Comparison of ENCODE assay signal across 8 cellular contexts in the genomic region with DNA sequence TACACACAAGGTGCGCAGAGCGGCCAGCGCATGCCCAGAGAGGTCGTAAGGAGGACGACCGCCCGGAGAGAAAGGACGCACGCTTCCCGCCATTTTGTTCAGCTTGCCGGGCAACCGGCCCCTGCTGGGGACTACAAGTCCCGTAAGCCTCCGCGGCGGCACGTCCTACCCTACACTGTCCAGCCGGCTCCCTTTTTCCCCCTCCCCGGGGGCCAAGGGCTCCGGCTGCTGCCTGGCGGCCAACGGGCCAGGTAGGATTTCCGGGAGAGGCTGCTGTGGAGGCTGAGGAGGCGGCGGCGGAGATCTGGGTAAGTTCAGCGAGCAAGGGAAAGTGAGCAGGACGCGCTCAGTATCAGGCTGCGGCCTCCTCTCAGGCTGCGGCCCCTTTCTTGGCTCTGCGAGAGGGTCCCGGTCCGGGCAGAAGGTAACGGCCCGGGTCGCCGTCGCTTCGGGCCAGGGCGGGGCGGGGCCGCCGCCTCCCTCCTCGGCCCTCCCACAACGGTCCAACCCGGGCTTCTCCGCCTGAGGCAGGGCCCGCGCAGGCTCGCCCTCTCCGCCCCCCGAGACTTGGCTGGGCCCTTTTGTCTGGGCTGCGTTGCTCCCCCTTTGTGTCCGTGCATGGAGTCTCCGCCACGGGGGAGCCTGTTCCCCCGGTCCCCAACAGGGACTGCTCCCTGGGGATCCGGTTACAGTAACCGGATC. TPM values are rescaled to one million over a fixed set of nuclear protein-coding genes. Genes with fewer than 3 reads are reported as not detected.
A peak's percentile ranks its signal among the peaks of the same experiment; 100 is the strongest.
DNase-seq lines count a peak whose midpoint lies in the region; ATAC-seq and TF ChIP-seq lines count a peak whose summit lies in the region.

A gene (plus strand): TSS at position 223 of the 702 bp plus-strand sequence. CDS start 37,708 bp downstream, outside the sequence.

- 0% methylated on average over 54 to 60 of the region's 60 CpGs for WGBS in esophagus, 2 donors

- no peaks in the 10 kb centered on the region for H3K9me3 Mint-ChIP-seq in activated T-cell treated with anti-CD3 and anti-CD28 coated beads, Interleukin-2, amount 50 U/mL, for 24 hours

- peaks cover 36% of the 10 kb centered on the region for H3K79me2 ChIP-seq in PC-9 (ENCODE audit: low read depth)

- H2AFZ ChIP-seq in PC-9 = peak within 1 kb of the TSS; percentile 97

- no peaks in the 10 kb centered on the region for H4K20me1 ChIP-seq in PC-9 (ENCODE audit: insufficient read depth)

- CTCF ChIA-PET in PC-9 (lab: Charles Lee) = interaction anchor here (0.7 to 2.8 kb wide), 3 partner anchors 37 to 1423 kb away, joined by 3 to 13 read pairs (median 5); no protein-coding TSS in a partner anchor

- H3K27me3 Mint-ChIP-seq in activated T-cell treated with anti-CD3 and anti-CD28 coated beads, Interleukin-2, amount 50 U/mL, for 24 hours = no peaks in the 10 kb centered on the region

- H3K4me3 Mint-ChIP-seq in activated T-cell treated with anti-CD3 and anti-CD28 coated beads, Interleukin-2, amount 50 U/mL, for 24 hours = peak within 1 kb of the TSS; percentile 96

- no TSS peak for BruUV-seq in PC-9 (replicated peaks; lab: Mats Ljungman, UMichigan)

- H3K27ac Mint-ChIP-seq in activated T-cell treated with anti-CD3 and anti-CD28 coated beads, Interleukin-2, amount 50 U/mL, for 24 hours = peak within 1 kb of the TSS; percentile 95

- H3K36me3 ChIP-seq in PC-9 (ENCODE audit: low read depth) (no peaks in the 10 kb centered on the region), esophagus (ENCODE audit: control insufficient read depth in 2 of 2, insufficient read depth in 2 of 2, low read length in 1 of 2) (no peaks in the 10 kb centered on the region), mucosa of stomach (ENCODE audit: control insufficient read depth, insufficient read depth, low read length) (no peaks in the 10 kb centered on the region)

- H3K4me3 ChIP-seq in PC-9 (peak within 1 kb of the TSS; percentile 67), esophagus (ENCODE audit: low read depth in 1 of 2, low read length in 2 of 2) (peak within 1 kb of the TSS; percentile 80 to 99), mucosa of stomach (ENCODE audit: low read length) (peak within 1 kb of the TSS; percentile 48)

- H3K4me1 ChIP-seq in PC-9 (replicated peaks; ENCODE audit: insufficient read depth) (peaks cover 23% of the 10 kb centered on the region), esophagus (ENCODE audit: control insufficient read depth in 2 of 2, insufficient read depth in 2 of 2, low read length in 1 of 2) (no peaks in the 10 kb centered on the region), mucosa of stomach (ENCODE audit: control insufficient read depth, insufficient read depth, low read length) (peaks cover 37% of the 10 kb centered on the region)

- H3K9me3 ChIP-seq in PC-9 (ENCODE audit: insufficient read depth, low read depth) (no peaks in the 10 kb centered on the region), esophagus (ENCODE audit: control insufficient read depth in 2 of 2, insufficient read depth in 1 of 2, low read depth in 1 of 2, low read length in 1 of 2) (no peaks in the 10 kb centered on the region), mucosa of stomach (ENCODE audit: control insufficient read depth, low read length) (no peaks in the 10 kb centered on the region)

- H3K36me3 Mint-ChIP-seq in activated T-cell treated with anti-CD3 and anti-CD28 coated beads, Interleukin-2, amount 50 U/mL, for 24 hours (ENCODE audit: low read depth) = peaks cover 28% of the 10 kb centered on the region

- peak within 1 kb of the TSS; percentile 81 for H3K4me2 ChIP-seq in PC-9

- no peak for TF ChIP-seq CTCF in PC-9 (conservative IDR thresholded peaks at IDR 0.05)

- intact Hi-C loops in PC-9 (cut with micrococcal nuclease; ENCODE audit: unreplicated experiment) = no loop called here

- H3K9me2 ChIP-seq in PC-9 (ENCODE audit: insufficient read depth) = no peaks in the 10 kb centered on the region

- peak; percentile 91 for DNase-seq in DMS 273 treated with DMSO at 0.1 percent for 48 hours (lab: John Stamatoyannopoulos, UW)
- DNase-seq in PC-9 = peak; percentile 77 to 93
- peak; percentile 88 for DNase-seq in activated T-cell treated with anti-CD3 and anti-CD28 coated beads, Interleukin-2, amount 50 U/mL, for 24 hours
- DNase-seq in stimulated activated CD8-positive, alpha-beta memory T cell treated with anti-CD3 and anti-CD28 coated beads, Interleukin-4, amount 100 ng/mL, for 48 hours = peak; percentile 91

- peak; percentile 89 for ATAC-seq in GM21528 (IDR thresholded peaks at IDR 0.05; ENCODE audit: low FRiP score, unreplicated experiment)

- H3F3A ChIP-seq in PC-9 (ENCODE audit: insufficient read depth, low read depth) = peaks cover 28% of the 10 kb centered on the region; the same call in 1 of the 2 replicates

- POLR2A ChIA-PET in PC-9 (lab: Charles Lee; ENCODE audit: unreplicated experiment) = interaction anchor here (0.6 to 1.0 kb wide), 4 partner anchors 68 to 120 kb away, joined by 4 to 13 read pairs (median 6); no protein-coding TSS in a partner anchor

- H3K27ac ChIP-seq in PC-9 (peak within 1 kb of the TSS; percentile 52), esophagus (ENCODE audit: low read depth in 2 of 2, low read length in 1 of 2) (peak within 1 kb of the TSS; percentile 93 to 98)

- peak; percentile 77; the same call in 1 of the 2 replicates for TF ChIP-seq EP300 in Ishikawa (IDR thresholded peaks at IDR 0.05; ENCODE audit: borderline replicate concordance)

- H3K4me1 Mint-ChIP-seq in activated T-cell treated with anti-CD3 and anti-CD28 coated beads, Interleukin-2, amount 50 U/mL, for 24 hours (ENCODE audit: low read depth) = peaks cover 36% of the 10 kb centered on the region

- H3K27me3 ChIP-seq in PC-9 (ENCODE audit: insufficient read depth, low read depth) (no peaks in the 10 kb centered on the region), esophagus (ENCODE audit: control insufficient read depth in 1 of 2, insufficient read depth in 2 of 2, low read length in 2 of 2) (no peaks in the 10 kb centered on the region), mucosa of stomach (ENCODE audit: control insufficient read depth, insufficient read depth, low read length) (no peaks in the 10 kb centered on the region)

- H3K9ac ChIP-seq in mucosa of stomach (ENCODE audit: low read length) = peak within 1 kb of the TSS; percentile 85

- TF ChIP-seq RAD21 in Ishikawa (IDR thresholded peaks at IDR 0.05; ENCODE audit: low read depth) = peak; percentile 8; the same call in 1 of the 2 replicates

TF ChIP-seq in Ishikawa, 13 proteins besides CTCF, POLR2A, EP300 and RAD21:
- TF ChIP-seq TAF1 (IDR thresholded peaks at IDR 0.05; ENCODE audit: low read depth) = peak; percentile 66
- TF ChIP-seq ZBTB7A (IDR thresholded peaks at IDR 0.05; ENCODE audit: low read depth) = peak; percentile 45; the same call in 1 of the 2 replicates
- TF ChIP-seq, protein P1, sequence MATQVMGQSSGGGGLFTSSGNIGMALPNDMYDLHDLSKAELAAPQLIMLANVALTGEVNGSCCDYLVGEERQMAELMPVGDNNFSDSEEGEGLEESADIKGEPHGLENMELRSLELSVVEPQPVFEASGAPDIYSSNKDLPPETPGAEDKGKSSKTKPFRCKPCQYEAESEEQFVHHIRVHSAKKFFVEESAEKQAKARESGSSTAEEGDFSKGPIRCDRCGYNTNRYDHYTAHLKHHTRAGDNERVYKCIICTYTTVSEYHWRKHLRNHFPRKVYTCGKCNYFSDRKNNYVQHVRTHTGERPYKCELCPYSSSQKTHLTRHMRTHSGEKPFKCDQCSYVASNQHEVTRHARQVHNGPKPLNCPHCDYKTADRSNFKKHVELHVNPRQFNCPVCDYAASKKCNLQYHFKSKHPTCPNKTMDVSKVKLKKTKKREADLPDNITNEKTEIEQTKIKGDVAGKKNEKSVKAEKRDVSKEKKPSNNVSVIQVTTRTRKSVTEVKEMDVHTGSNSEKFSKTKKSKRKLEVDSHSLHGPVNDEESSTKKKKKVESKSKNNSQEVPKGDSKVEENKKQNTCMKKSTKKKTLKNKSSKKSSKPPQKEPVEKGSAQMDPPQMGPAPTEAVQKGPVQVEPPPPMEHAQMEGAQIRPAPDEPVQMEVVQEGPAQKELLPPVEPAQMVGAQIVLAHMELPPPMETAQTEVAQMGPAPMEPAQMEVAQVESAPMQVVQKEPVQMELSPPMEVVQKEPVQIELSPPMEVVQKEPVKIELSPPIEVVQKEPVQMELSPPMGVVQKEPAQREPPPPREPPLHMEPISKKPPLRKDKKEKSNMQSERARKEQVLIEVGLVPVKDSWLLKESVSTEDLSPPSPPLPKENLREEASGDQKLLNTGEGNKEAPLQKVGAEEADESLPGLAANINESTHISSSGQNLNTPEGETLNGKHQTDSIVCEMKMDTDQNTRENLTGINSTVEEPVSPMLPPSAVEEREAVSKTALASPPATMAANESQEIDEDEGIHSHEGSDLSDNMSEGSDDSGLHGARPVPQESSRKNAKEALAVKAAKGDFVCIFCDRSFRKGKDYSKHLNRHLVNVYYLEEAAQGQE (IDR thresholded peaks at IDR 0.05; ENCODE audit: low read depth) = no peak
- peak; percentile 83 for TF ChIP-seq TCF12 (IDR thresholded peaks at IDR 0.05; ENCODE audit: low read depth)
- no peak for TF ChIP-seq FOXM1 (IDR thresholded peaks at IDR 0.05; ENCODE audit: borderline replicate concordance, low read depth)
- TF ChIP-seq NFIC (IDR thresholded peaks at IDR 0.05) = no peak
- TF ChIP-seq, protein P2, sequence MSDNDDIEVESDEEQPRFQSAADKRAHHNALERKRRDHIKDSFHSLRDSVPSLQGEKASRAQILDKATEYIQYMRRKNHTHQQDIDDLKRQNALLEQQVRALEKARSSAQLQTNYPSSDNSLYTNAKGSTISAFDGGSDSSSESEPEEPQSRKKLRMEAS (IDR thresholded peaks at IDR 0.05) = peak; percentile 68
- TF ChIP-seq, protein P3, sequence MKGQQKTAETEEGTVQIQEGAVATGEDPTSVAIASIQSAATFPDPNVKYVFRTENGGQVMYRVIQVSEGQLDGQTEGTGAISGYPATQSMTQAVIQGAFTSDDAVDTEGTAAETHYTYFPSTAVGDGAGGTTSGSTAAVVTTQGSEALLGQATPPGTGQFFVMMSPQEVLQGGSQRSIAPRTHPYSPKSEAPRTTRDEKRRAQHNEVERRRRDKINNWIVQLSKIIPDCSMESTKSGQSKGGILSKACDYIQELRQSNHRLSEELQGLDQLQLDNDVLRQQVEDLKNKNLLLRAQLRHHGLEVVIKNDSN (IDR thresholded peaks at IDR 0.05) = no peak
- TF ChIP-seq YY1 (IDR thresholded peaks at IDR 0.05; ENCODE audit: low read depth) = peak; percentile 91
- 0 out of 2 replicates have a peak, but pooled peaks have one; percentile 50 for TF ChIP-seq EGR1 (IDR thresholded peaks at IDR 0.05)
- TF ChIP-seq CREB1 (IDR thresholded peaks at IDR 0.05; ENCODE audit: low read depth) = peak; percentile 65
- peak; percentile 31; the same call in 1 of the 2 replicates for TF ChIP-seq TEAD4 (IDR thresholded peaks at IDR 0.05)
- no peak for TF ChIP-seq CEBPB (IDR thresholded peaks at IDR 0.05)
TF ChIP-seq in Ishikawa: peak in this region for 8.

RNA-seq across cellular contexts. Expression of the gene that starts here (rescaled TPM):
- total RNA-seq in PC-9 (2021) = 33.2 and 45.1 TPM in 2 replicates
- polyA plus RNA-seq in esophagus = 10 to 100 TPM; 32.2 to 52.2 TPM

Comparison
In these comparisons a context has a peak if more than half of its experiments do, and no peak if none do; other contexts are left out.
1. Peak in every context shown above with its lines: DNase-seq, ATAC-seq, H3K4me3 ChIP-seq and H3K27ac ChIP-seq.